8 cellular contexts compared by ENCODE assay signal in the genomic region with DNA sequence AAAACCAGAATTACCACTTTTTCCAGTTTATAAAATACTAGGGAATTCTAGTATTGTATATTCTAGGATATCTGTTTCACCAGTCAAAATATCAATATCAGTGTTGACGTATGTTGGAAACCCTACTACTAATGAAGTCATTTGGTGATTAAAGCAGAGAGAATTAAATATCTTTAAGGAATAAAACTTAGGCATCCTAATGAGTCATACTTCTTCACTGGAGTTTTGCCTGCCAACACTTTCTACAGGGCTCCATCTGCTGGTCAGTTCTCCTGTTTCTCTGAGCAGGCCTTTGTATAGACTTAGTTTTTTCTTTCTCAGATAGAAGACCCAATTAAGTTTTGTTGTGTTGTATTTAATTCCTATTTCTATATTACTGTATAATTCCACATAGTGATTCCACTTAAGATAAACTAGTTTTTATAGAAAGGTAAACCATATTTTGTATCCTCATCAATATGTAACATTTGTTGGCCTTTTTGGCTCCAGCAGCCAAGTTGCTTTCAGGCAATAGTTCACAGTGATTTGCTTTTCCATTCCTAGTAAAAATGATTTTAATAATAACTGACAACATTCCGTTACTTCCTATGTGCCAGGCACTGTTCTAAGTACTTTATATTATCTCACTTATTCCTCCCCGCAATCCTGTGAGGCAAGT. TPM values are rescaled to one million over a fixed set of nuclear protein-coding genes. Genes with fewer than 3 reads are reported as not detected.
DNase-seq lines count a peak whose midpoint lies in the region; ATAC-seq, FAIRE-seq and TF ChIP-seq lines count a peak whose summit lies in the region.

No MANE protein-coding gene starts in this region.

- peak; percentile 66 for FAIRE-seq in GM18507 (lab: Jason Lieb, UNC)

- no peaks in the 10 kb centered on the region for H3K27me3 ChIP-seq in BLaER1

- no peaks in the 10 kb centered on the region for H3K9me3 ChIP-seq in BLaER1

- no peaks in the 10 kb centered on the region for H3K36me3 ChIP-seq in BLaER1

- peaks cover 63% of the 10 kb centered on the region for H4K20me1 ChIP-seq in BLaER1

- no peak overlapping the region for H3K9ac ChIP-seq in BLaER1

- TF ChIP-seq POLR2A in GM18505 (IDR thresholded peaks at IDR 0.05; ENCODE audit: borderline replicate concordance, extremely low read depth, insufficient read depth, insufficient read length) = no peak

- ATAC-seq in omental fat pad (ENCODE audit: low FRiP score) (peak; percentile 50), GM18505 (IDR thresholded peaks at IDR 0.05; ENCODE audit: unreplicated experiment) (no peak), GM21786 (IDR thresholded peaks at IDR 0.05; ENCODE audit: unreplicated experiment) (no peak)

- TF ChIP-seq CTCF in fibroblast of pulmonary artery (IDR thresholded peaks at IDR 0.05; ENCODE audit: low read length, missing control alignments) = peak; percentile 86
- no peak for TF ChIP-seq CTCF in omental fat pad (IDR thresholded peaks at IDR 0.05)

- H3K4me3 ChIP-seq in BLaER1 (no peak overlapping the region), fibroblast of pulmonary artery (replicated peaks; ENCODE audit: low read depth, low read length) (no peak overlapping the region)

- peaks cover 39% of the 10 kb centered on the region for H3K4me1 ChIP-seq in BLaER1

- H3K4me2 ChIP-seq in BLaER1 = peak overlapping the region; percentile 84

- DNase-seq in GM18507 (ENCODE audit: extremely low spot score, insufficient read length, low read depth) = peak; percentile 18
- peak; percentile 73 for DNase-seq in NCI-H82 (lab: John Stamatoyannopoulos, UW)
- DNase-seq in activated T-cell treated with anti-CD3 and anti-CD28 coated beads for 4 hours = peak; percentile 55
- DNase-seq in fibroblast of pulmonary artery (ENCODE audit: low read depth) = peak; percentile 90
- peak; percentile 44 for DNase-seq in omental fat pad (ENCODE audit: low spot score)

- H3K27ac ChIP-seq in BLaER1 = no peak overlapping the region

RNA-seq across cellular contexts. Expression of gene AP1AR, which starts 3.5 kb away (rescaled TPM):
- 10 to 100 TPM; 13.2 to 22.6 (median 15.3) TPM for total RNA-seq in omental fat pad

RNA-seq across cellular contexts. Expression of gene TIFA, which starts 50.6 kb away (rescaled TPM):
- total RNA-seq in omental fat pad = 10 to 100 TPM in 3 of 4 donors, 1 to 10 TPM in 1; 4.5 to 12.8 (median 10.9) TPM

Comparison
In these comparisons a context has a peak if more than half of its experiments do, and no peak if none do; other contexts are left out.
1. DNase-seq: peak in every context shown above with its lines; median percentile 90 in fibroblast of pulmonary artery; 73 in NCI-H82; 55 in activated T-cell treated with anti-CD3 and anti-CD28 coated beads for 4 hours; 44 in omental fat pad; 18 in GM18507.